In the genomic region with DNA sequence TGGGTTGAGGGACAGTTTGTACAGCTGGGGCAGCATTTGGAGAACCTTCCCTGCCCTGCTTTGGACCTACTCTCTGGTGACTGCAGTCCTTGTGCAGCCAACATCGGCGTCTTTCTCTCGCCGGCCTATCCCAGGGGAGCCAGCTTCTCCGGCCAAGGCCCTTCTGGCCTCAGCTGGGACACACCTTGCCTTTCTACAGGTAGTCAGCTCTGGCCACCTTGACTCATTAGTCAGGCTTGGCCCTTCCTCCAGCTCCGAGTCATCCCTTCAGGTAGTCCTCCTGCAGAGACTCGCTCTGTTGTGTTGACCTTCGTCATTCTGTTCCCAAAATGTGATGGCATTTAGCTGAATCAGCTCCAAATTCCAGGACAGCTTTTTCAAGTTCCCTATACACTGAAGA, we compare ENCODE assay signal across 1 cellular context.
TF ChIP-seq lines count a peak whose summit lies in the region.

No MANE protein-coding gene starts in this region.

TF ChIP-seq in A549, 52 proteins besides CTCF, POLR2A, EP300 and RAD21 (continued from another document):
- TF ChIP-seq, protein P1, sequence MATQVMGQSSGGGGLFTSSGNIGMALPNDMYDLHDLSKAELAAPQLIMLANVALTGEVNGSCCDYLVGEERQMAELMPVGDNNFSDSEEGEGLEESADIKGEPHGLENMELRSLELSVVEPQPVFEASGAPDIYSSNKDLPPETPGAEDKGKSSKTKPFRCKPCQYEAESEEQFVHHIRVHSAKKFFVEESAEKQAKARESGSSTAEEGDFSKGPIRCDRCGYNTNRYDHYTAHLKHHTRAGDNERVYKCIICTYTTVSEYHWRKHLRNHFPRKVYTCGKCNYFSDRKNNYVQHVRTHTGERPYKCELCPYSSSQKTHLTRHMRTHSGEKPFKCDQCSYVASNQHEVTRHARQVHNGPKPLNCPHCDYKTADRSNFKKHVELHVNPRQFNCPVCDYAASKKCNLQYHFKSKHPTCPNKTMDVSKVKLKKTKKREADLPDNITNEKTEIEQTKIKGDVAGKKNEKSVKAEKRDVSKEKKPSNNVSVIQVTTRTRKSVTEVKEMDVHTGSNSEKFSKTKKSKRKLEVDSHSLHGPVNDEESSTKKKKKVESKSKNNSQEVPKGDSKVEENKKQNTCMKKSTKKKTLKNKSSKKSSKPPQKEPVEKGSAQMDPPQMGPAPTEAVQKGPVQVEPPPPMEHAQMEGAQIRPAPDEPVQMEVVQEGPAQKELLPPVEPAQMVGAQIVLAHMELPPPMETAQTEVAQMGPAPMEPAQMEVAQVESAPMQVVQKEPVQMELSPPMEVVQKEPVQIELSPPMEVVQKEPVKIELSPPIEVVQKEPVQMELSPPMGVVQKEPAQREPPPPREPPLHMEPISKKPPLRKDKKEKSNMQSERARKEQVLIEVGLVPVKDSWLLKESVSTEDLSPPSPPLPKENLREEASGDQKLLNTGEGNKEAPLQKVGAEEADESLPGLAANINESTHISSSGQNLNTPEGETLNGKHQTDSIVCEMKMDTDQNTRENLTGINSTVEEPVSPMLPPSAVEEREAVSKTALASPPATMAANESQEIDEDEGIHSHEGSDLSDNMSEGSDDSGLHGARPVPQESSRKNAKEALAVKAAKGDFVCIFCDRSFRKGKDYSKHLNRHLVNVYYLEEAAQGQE (IDR thresholded peaks at IDR 0.05): no peak
- TF ChIP-seq, protein P2, sequence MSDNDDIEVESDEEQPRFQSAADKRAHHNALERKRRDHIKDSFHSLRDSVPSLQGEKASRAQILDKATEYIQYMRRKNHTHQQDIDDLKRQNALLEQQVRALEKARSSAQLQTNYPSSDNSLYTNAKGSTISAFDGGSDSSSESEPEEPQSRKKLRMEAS (IDR thresholded peaks at IDR 0.05): no peak
- TF ChIP-seq MAZ (IDR thresholded peaks at IDR 0.05; ENCODE audit: borderline replicate concordance, low read depth, low read length): no peak
